Comparison of ENCODE assay signal across 9 cellular contexts in the genomic region with DNA sequence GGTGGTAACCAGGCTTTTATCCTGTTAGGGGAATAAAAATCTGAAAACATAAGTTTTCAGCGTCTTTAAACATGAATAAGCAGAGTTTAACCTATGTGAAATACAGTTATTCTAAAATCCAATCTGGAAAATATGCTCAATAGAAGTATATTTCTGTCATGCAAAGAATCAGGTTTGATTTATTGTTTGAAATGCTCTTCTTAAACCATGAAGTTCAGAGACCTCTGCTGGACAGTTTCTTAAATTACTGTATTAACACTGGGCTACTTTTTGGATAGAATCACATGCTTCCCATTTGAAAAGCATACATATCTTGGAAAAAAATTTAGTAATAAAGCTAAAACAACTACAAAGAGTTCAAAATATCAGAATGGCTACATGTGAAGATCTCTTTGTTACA. TPM values are rescaled to one million over a fixed set of nuclear protein-coding genes. Genes with fewer than 3 reads are reported as not detected.
DNase-seq lines count a peak whose midpoint lies in the region; ATAC-seq and TF ChIP-seq lines count a peak whose summit lies in the region.
"Had no signal": no experiment of that assay in that cellular context is flagged by ENCODE, and none has a peak within 500 bp of the region (broad histone marks: within the 10 kb centered on the region; RNA-seq: fewer than 3 reads in every experiment).

No MANE protein-coding gene starts in this region.

- no peak overlapping the region for H2AK9ac ChIP-seq in IMR-90 (replicated peaks; ENCODE audit: low read depth, low read length, poor library complexity)

- H3K9me1 ChIP-seq in IMR-90 (ENCODE audit: insufficient read depth, low read length) = no peaks in the 10 kb centered on the region; the same call in 1 of the 2 replicates

- H3K4me3 ChIP-seq in IMR-90 (ENCODE audit: insufficient read depth, low read depth, low read length) = no peak overlapping the region
- H3K4me3 ChIP-seq in upper lobe of right lung = no peak overlapping the region
- H3K4me3 ChIP-seq: lung had no signal

- H3K36me3 Mint-ChIP-seq in activated naive CD8-positive, alpha-beta T cell treated with anti-CD3 and anti-CD28 coated beads, Interleukin-2, amount 50 U/mL, for 24 hours (ENCODE audit: low read depth) = peaks cover 8% of the 10 kb centered on the region

- TF ChIP-seq RAD21 in IMR-90 (IDR thresholded peaks at IDR 0.05; ENCODE audit: low read length) = peak; percentile 77

- no peak overlapping the region for H3K14ac ChIP-seq in IMR-90 (replicated peaks; ENCODE audit: low read depth, low read length)

- no peak overlapping the region for H3K23ac ChIP-seq in IMR-90 (ENCODE audit: low read depth, low read length)

- H3K79me1 ChIP-seq in IMR-90 (ENCODE audit: low read depth in 1 of 2, low read length in 2 of 2) = peaks cover 0 to 2% of the 10 kb centered on the region in 2 experiments; a peak in 1 of 4 replicates

- in situ Hi-C loops in IMR-90 (cut with MboI; ENCODE audit: low sequenced_read_pairs) = loop anchor here (5.0 kb wide), 1 partner anchor 304 kb away; no protein-coding TSS in a partner anchor

- H3K4me1 Mint-ChIP-seq in activated naive CD8-positive, alpha-beta T cell treated with anti-CD3 and anti-CD28 coated beads, Interleukin-2, amount 50 U/mL, for 24 hours = no peaks in the 10 kb centered on the region

- H2BK15ac ChIP-seq in IMR-90 (ENCODE audit: low read depth, low read length) = no peak overlapping the region

- CTCF ChIA-PET in IMR-90 (lab: Yijun Ruan, JAX) = interaction anchor here (0.6 to 2.2 kb wide), 4 partner anchors 23 to 304 kb away, joined by 3 to 21 read pairs (median 3); no protein-coding TSS in a partner anchor

- no peak overlapping the region for H4K91ac ChIP-seq in IMR-90 (ENCODE audit: insufficient read depth, low read depth, low read length)

- no peak overlapping the region for H3K27ac ChIP-seq in IMR-90 (ENCODE audit: insufficient read depth, low read length)
- H3K27ac ChIP-seq in upper lobe of right lung = no peak overlapping the region

- H3K36me3 ChIP-seq in IMR-90 (ENCODE audit: control insufficient read depth, insufficient read depth, low read length) (peaks cover 3% of the 10 kb centered on the region), upper lobe of right lung (peaks cover 5% of the 10 kb centered on the region)

- H4K8ac ChIP-seq in IMR-90 (ENCODE audit: low read depth in 2 of 2, low read length in 2 of 2) = no peak overlapping the region

- dilution Hi-C loops in IMR-90 (cut with HindIII; ENCODE audit: low sequenced_read_pairs, unreplicated experiment) = no loop called here

- H3K27me3 Mint-ChIP-seq in activated naive CD8-positive, alpha-beta T cell treated with anti-CD3 and anti-CD28 coated beads, Interleukin-2, amount 50 U/mL, for 24 hours = no peaks in the 10 kb centered on the region

- H3K18ac ChIP-seq in IMR-90 (ENCODE audit: low read depth, low read length) = no peak overlapping the region

- H2BK5ac ChIP-seq in IMR-90 (ENCODE audit: low read depth, low read length, poor library complexity, severe bottlenecking) = no peak overlapping the region

- intact Hi-C loops in IMR-90 (cut with micrococcal nuclease) = loop anchor here (1.0 kb wide), 2 partner anchors 305 to 378 kb away; a partner anchor contains a TSS
- intact Hi-C loops in upper lobe of right lung (cut with DNase I) = loop anchor here (10.0 kb wide), 1 partner anchor 306 kb away; no protein-coding TSS in a partner anchor
- intact Hi-C loops in posterior vena cava (cut with DNase I) = loop anchor here (10.0 kb wide), 1 partner anchor 306 kb away; no protein-coding TSS in a partner anchor

- no peak overlapping the region for H3K27ac Mint-ChIP-seq in activated naive CD8-positive, alpha-beta T cell treated with anti-CD3 and anti-CD28 coated beads, Interleukin-2, amount 50 U/mL, for 24 hours

- peak; percentile 48 for ATAC-seq in IMR-90 (ENCODE audit: low read depth)
- peak; percentile 63 for ATAC-seq in upper lobe of right lung
- no peak for ATAC-seq in activated naive CD8-positive, alpha-beta T cell treated with anti-CD3 and anti-CD28 coated beads, Interleukin-2, amount 50 U/mL, for 24 hours

- H3K27me3 ChIP-seq in IMR-90 (ENCODE audit: control insufficient read depth, insufficient read depth, low read length) = no peaks in the 10 kb centered on the region
- no peaks in the 10 kb centered on the region for H3K27me3 ChIP-seq in upper lobe of right lung

- H2BK120ac ChIP-seq in IMR-90 (ENCODE audit: low read depth, low read length) = no peak overlapping the region

- H3K9me3 Mint-ChIP-seq in activated naive CD8-positive, alpha-beta T cell treated with anti-CD3 and anti-CD28 coated beads, Interleukin-2, amount 50 U/mL, for 24 hours = no peaks in the 10 kb centered on the region

- TF ChIP-seq CTCF in IMR-90 (conservative IDR thresholded peaks at IDR 0.05; ENCODE audit: low read depth, low read length) = peak; percentile 63
- peak; percentile 53 for TF ChIP-seq CTCF in upper lobe of right lung (IDR thresholded peaks at IDR 0.05)

- POLR2A ChIA-PET in IMR-90 (lab: Charles Lee; ENCODE audit: unreplicated experiment) = no interaction called here

- H3K4me3 Mint-ChIP-seq in activated naive CD8-positive, alpha-beta T cell treated with anti-CD3 and anti-CD28 coated beads, Interleukin-2, amount 50 U/mL, for 24 hours = no peak overlapping the region

- no peak overlapping the region for H2BK20ac ChIP-seq in IMR-90 (ENCODE audit: low read depth, low read length)

- H3K4me1 ChIP-seq in IMR-90 (ENCODE audit: control insufficient read depth, insufficient read depth, low read length) = no peaks in the 10 kb centered on the region
- H3K4me1 ChIP-seq in upper lobe of right lung = no peaks in the 10 kb centered on the region

- BruUV-seq in IMR-90 (replicated peaks; lab: Mats Ljungman, UMichigan) = no TSS peak

- no peak overlapping the region for H3K4me2 ChIP-seq in IMR-90 (ENCODE audit: low read depth, low read length)

- H2AFZ ChIP-seq in IMR-90 (replicated peaks; ENCODE audit: low read length, poor library complexity) = no peak overlapping the region

- H2AK5ac ChIP-seq in IMR-90 (ENCODE audit: low read depth, low read length) = no peak overlapping the region

- H4K20me1 ChIP-seq in IMR-90 (ENCODE audit: insufficient read depth, low read length) = no peaks in the 10 kb centered on the region

- no peak overlapping the region for H3K9ac ChIP-seq in IMR-90 (ENCODE audit: low read depth, low read length)

- no peak overlapping the region for H3K4ac ChIP-seq in IMR-90 (ENCODE audit: low read depth, low read length)

- no peak overlapping the region for H3K56ac ChIP-seq in IMR-90 (ENCODE audit: extremely low read depth, insufficient read depth, low read length)

- no CpG with 5 or more reads among the region's 1 CpG for WGBS in IMR-90 (ENCODE audit: extremely low coverage in 2 of 2, insufficient read length in 1 of 2), 2 experiments

- DNase-seq in DMS153 (lab: John Stamatoyannopoulos, UW) (peak; percentile 20), IMR-90 (peak; percentile 55), SHP77 treated with DMSO at 0.1 percent for 48 hours (lab: John Stamatoyannopoulos, UW) (peak; percentile 18), globus pallidus (ENCODE audit: low spot score) (peak; percentile 76), upper lobe of right lung (no peak), posterior vena cava (ENCODE audit: low spot score) (no peak), ureter (ENCODE audit: low spot score) (no peak)
- no peak for DNase-seq in activated naive CD8-positive, alpha-beta T cell treated with anti-CD3 and anti-CD28 coated beads, Interleukin-2, amount 50 U/mL, for 24 hours

- H3K9me3 ChIP-seq in IMR-90 (ENCODE audit: control insufficient read depth, insufficient read depth, low read length) (no peaks in the 10 kb centered on the region), upper lobe of right lung (no peaks in the 10 kb centered on the region)

- TF ChIP-seq POLR2A in IMR-90 (IDR thresholded peaks at IDR 0.05; ENCODE audit: low read depth, low read length) = no peak

- no peak overlapping the region for H4K5ac ChIP-seq in IMR-90 (ENCODE audit: low read depth, low read length)

TF ChIP-seq in IMR-90, 13 proteins besides CTCF, POLR2A, EP300 and RAD21:
- TF ChIP-seq SMC3 (IDR thresholded peaks at IDR 0.05; ENCODE audit: low read depth, low read length) (peak; percentile 73), MXI1 (IDR thresholded peaks at IDR 0.05; ENCODE audit: borderline replicate concordance, low read depth, low read length) (no peak)

RNA-seq across cellular contexts. Expression of a gene that starts 25.4 kb away (rescaled TPM):
- total RNA-seq in IMR-90 (2012; rRNA removed) (9.9 and 23.1 TPM in 2 replicates), upper lobe of right lung (26.5 TPM), posterior vena cava (10 to 100 TPM; 23.0 to 31.1 TPM), ureter (34.3 TPM)
- polyA plus RNA-seq in IMR-90 (2012; rRNA removed) = 13.9 and 16.6 TPM in 2 replicates
- 3.9 and 4.0 TPM in 2 replicates for polyA plus RNA-seq in IMR-90 (2012; cell fraction: cytosol; rRNA removed)
- 1.5 and 13.2 TPM in 2 replicates for polyA plus RNA-seq in IMR-90 (2012; cell fraction: nucleus; rRNA removed; ENCODE audit: low replicate concordance)

RNA-seq across cellular contexts. Expression of a gene that starts 25.6 kb away (rescaled TPM):
- total RNA-seq in IMR-90 (2012; rRNA removed) (26.7 and 37.2 TPM in 2 replicates), upper lobe of right lung (40.8 TPM), posterior vena cava (10 to 100 TPM; 26.9 to 28.2 TPM), ureter (39.4 TPM)
- polyA plus RNA-seq in IMR-90 (2012; rRNA removed) = 18.6 and 19.8 TPM in 2 replicates
- polyA plus RNA-seq in IMR-90 (2012; cell fraction: cytosol; rRNA removed) = 6.4 and 6.9 TPM in 2 replicates
- polyA plus RNA-seq in IMR-90 (2012; cell fraction: nucleus; rRNA removed; ENCODE audit: low replicate concordance) = 5.5 and 20.4 TPM in 2 replicates

Comparison
In these comparisons a context has a peak if more than half of its experiments do, and no peak if none do; other contexts are left out.
1. DNase-seq: peak in DMS153 (single experiment), IMR-90 (single experiment), SHP77 treated with DMSO at 0.1 percent for 48 hours (single experiment) and globus pallidus (single experiment); none in upper lobe of right lung (single experiment), posterior vena cava (single experiment), activated naive CD8-positive, alpha-beta T cell treated with anti-CD3 and anti-CD28 coated beads, Interleukin-2, amount 50 U/mL, for 24 hours (single experiment) and ureter (single experiment).